8 cellular contexts compared by ENCODE assay signal in the genomic region with DNA sequence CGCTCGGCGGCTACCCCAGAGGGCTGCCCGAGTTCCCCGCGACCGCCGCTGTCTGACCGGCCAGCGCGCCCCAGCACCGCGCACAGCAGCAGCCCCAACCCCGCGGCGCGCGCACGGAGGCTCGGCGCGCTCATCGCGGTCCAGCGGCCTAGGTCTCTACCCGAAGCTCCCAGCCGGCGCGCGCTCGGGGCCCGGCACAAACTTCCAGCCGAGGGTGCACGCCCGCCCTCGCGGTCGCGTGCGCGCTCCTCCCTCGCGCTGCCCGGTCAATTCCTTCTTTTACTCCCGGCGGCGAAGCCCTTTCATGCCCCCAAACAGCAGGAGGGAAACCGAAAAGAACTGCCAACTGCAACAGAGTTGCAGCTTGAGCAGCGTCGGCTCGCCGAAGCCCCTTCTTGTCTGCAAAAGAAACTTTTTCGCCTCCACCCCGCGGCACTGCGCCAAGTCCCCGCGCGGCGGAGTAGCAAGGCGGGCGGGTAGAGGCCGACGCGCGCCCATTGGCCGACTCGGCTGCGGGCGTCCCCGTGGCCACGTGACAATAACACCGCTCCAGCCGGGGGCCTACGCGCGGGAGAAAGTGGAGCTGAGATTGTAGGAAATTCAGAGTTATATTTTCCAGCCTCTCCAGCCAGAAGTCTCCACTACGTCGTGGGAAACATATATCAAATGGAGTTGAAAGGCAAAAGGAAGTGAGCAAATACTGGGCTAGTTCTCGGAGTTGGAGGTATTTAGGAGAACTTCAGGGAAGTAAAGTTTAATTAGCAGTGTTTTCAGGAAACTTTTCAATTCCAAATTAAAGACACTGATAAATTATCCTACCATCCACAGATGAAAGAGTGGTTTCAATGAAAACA. TPM values are rescaled to one million over a fixed set of nuclear protein-coding genes. Genes with fewer than 3 reads are reported as not detected.
DNase-seq lines count a peak whose midpoint lies in the region; ATAC-seq and TF ChIP-seq lines count a peak whose summit lies in the region.

TSS of gene LRIG3 (minus strand) at position 403 of the 854 bp plus-strand sequence. CDS start at position 134, 269 bp downstream.

- H3K36me3 ChIP-seq in right atrium auricular region, result no peaks in the 10 kb centered on the region

- H3K9me3 ChIP-seq in right atrium auricular region, result no peaks in the 10 kb centered on the region

- H3K27me3 ChIP-seq in right atrium auricular region, result no peaks in the 10 kb centered on the region

- intact Hi-C loops in posterior cingulate gyrus (cut with DNase I), result no loop called here

- peak within 1 kb of the TSS; percentile 90 to 95 for H3K27ac ChIP-seq in right atrium auricular region

- DNase-seq in COR-L47 (lab: John Stamatoyannopoulos, UW), result peak; percentile 73
- DNase-seq in GM19238 (ENCODE audit: insufficient read length, low spot score), result peak; percentile 61
- peak; percentile 54 to 87 for DNase-seq in NCI-H526 (lab: John Stamatoyannopoulos, UW)
- DNase-seq in astrocyte of the cerebellum (ENCODE audit: low read depth), result peak; percentile 82
- DNase-seq in right atrium auricular region (ENCODE audit: low spot score), result peak; percentile 93
- peak; percentile 73 to 97 (median 82) for DNase-seq in posterior cingulate gyrus
- DNase-seq in effector CD8-positive, alpha-beta T cell (lab: John Stamatoyannopoulos, UW), result no peak

- TF ChIP-seq CTCF in astrocyte of the cerebellum (IDR thresholded peaks at IDR 0.05; ENCODE audit: low read depth, low read length, missing control alignments), result no peak
- TF ChIP-seq CTCF in right atrium auricular region (IDR thresholded peaks at IDR 0.05), result peak in 1 of 2 donors; percentile 24

- H3K4me3 ChIP-seq in astrocyte of the cerebellum (ENCODE audit: low read depth, low read length) (peak within 1 kb of the TSS; percentile 71), right atrium auricular region (peak within 1 kb of the TSS; percentile 88 to 89)

- peak; percentile 88 for ATAC-seq in HG03175 (IDR thresholded peaks at IDR 0.05; ENCODE audit: unreplicated experiment)

- in situ Hi-C loops in astrocyte of the cerebellum (cut with HindIII; ENCODE audit: low sequenced_read_pairs), result no loop called here

- H3K4me1 ChIP-seq in right atrium auricular region, result peaks cover 0 to 32% of the 10 kb centered on the region in 2 donors

RNA-seq across cellular contexts. Expression of gene LRIG3, which starts in this region (rescaled TPM):
- total RNA-seq in right atrium auricular region, result 10 to 100 TPM in 1 of 2 donors, 1 to 10 TPM in 1; 7.3 to 14.6 TPM
